Comparison of ENCODE assay signal across 1 cellular context in the genomic region with DNA sequence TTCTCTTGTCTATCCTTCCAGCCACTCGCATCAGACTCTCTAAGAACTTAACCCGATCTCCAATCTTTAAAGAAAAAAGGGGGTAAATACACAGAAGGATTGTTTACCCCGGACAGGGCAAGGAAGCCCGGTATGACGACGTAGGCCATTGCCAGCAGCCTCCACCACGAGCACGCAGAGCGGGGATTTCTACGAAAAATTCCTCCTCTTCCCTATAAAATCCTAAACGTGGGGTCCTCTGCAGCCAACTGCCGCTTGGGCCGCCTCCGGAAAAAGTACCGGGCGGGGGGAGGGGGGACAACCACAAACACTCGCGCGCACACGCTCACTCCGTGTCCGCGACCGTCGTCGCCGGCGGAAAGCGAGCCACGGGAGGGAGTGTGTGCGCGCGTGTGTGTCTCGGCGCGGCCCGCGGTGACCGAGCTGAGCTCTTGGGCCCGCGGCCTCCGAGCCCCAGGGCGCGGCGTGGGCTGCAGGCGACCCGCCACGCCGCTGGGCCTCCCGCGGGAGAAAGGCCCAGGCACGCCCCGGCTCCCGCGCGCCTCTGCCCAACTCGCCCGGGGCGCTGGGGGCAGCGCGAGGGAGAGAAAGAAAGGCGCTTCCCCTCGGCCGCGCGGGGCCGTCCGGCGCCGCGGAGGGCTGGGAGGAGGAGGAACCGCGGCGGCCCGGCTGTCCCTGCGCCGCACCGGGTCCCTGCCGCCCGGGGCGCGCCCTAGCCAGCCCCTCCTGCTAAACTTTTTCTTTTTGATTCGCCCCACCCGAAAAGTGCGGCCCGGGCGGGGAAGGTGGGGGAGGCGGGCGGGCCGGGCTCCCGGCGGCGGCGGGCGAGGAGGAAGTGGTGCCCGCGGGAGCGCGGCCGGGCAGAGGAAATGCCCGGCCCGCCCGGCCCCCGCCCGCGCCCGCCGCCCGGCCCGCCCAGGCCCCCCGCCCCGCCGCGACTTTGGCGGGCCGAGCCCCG.
TF ChIP-seq lines count a peak whose summit lies in the region.

No MANE protein-coding gene starts in this region.

TF ChIP-seq in HEK293, 187 proteins besides CTCF, POLR2A, EP300 and RAD21 (continued from another document):
- TF ChIP-seq KLF16 (tag by site-specific recombination; IDR thresholded peaks at IDR 0.05) = no peak
- TF ChIP-seq ZNF561 (tag by site-specific recombination; IDR thresholded peaks at IDR 0.05; ENCODE audit: borderline replicate concordance) = peak; percentile 63; the same call in 1 of the 2 replicates
- TF ChIP-seq HOXC10 (CRISPR knock-in tag; IDR thresholded peaks at IDR 0.05) = no peak
- 0 out of 2 replicates have a peak, but pooled peaks have one; percentile 27 for TF ChIP-seq ZNF677 (tag by site-specific recombination; IDR thresholded peaks at IDR 0.05)
- TF ChIP-seq GLIS1 (tag by site-specific recombination; IDR thresholded peaks at IDR 0.05) = 0 out of 2 replicates have a peak, but pooled peaks have one; percentile 11
- 0 out of 2 replicates have a peak, but pooled peaks have one; percentile 40 for TF ChIP-seq ZSCAN30 (tag by site-specific recombination; IDR thresholded peaks at IDR 0.05)
- peak; percentile 15; the same call in 1 of the 2 replicates for TF ChIP-seq EGR2 (tag by site-specific recombination; IDR thresholded peaks at IDR 0.05; ENCODE audit: low read depth)
- peak; percentile 25; the same call in 1 of the 2 replicates for TF ChIP-seq SP3 (tag by site-specific recombination; IDR thresholded peaks at IDR 0.05)
- TF ChIP-seq ZNF341 (tag by site-specific recombination; IDR thresholded peaks at IDR 0.05; ENCODE audit: low read depth) = peak; percentile 42
- peak; percentile 51; the same call in 1 of the 2 replicates for TF ChIP-seq KLF8 (tag by site-specific recombination; IDR thresholded peaks at IDR 0.05)
- no peak for TF ChIP-seq ZNF830 (tag by site-specific recombination; IDR thresholded peaks at IDR 0.05; ENCODE audit: low read depth)
- no peak; the same call in 1 of the 2 replicates for TF ChIP-seq KLF10 (tag by site-specific recombination; IDR thresholded peaks at IDR 0.05)
- 0 out of 2 replicates have a peak, but pooled peaks have one; percentile 14 for TF ChIP-seq ZNF600 (tag by site-specific recombination; IDR thresholded peaks at IDR 0.05)
- TF ChIP-seq ZEB2 (tag by site-specific recombination; IDR thresholded peaks at IDR 0.05) = peak; percentile 57; the same call in 1 of the 2 replicates
- TF ChIP-seq ZNF629 (tag by site-specific recombination; IDR thresholded peaks at IDR 0.05) = 0 out of 2 replicates have a peak, but pooled peaks have one; percentile 14
- TF ChIP-seq, protein P1, sequence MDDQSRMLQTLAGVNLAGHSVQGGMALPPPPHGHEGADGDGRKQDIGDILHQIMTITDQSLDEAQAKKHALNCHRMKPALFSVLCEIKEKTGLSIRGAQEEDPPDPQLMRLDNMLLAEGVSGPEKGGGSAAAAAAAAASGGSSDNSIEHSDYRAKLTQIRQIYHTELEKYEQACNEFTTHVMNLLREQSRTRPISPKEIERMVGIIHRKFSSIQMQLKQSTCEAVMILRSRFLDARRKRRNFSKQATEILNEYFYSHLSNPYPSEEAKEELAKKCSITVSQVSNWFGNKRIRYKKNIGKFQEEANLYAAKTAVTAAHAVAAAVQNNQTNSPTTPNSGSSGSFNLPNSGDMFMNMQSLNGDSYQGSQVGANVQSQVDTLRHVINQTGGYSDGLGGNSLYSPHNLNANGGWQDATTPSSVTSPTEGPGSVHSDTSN (CRISPR knock-in tag; IDR thresholded peaks at IDR 0.05) = 0 out of 2 replicates have a peak, but pooled peaks have one; percentile 35
- TF ChIP-seq ZNF121 (tag by site-specific recombination; IDR thresholded peaks at IDR 0.05) = no peak
- TF ChIP-seq, protein P2, sequence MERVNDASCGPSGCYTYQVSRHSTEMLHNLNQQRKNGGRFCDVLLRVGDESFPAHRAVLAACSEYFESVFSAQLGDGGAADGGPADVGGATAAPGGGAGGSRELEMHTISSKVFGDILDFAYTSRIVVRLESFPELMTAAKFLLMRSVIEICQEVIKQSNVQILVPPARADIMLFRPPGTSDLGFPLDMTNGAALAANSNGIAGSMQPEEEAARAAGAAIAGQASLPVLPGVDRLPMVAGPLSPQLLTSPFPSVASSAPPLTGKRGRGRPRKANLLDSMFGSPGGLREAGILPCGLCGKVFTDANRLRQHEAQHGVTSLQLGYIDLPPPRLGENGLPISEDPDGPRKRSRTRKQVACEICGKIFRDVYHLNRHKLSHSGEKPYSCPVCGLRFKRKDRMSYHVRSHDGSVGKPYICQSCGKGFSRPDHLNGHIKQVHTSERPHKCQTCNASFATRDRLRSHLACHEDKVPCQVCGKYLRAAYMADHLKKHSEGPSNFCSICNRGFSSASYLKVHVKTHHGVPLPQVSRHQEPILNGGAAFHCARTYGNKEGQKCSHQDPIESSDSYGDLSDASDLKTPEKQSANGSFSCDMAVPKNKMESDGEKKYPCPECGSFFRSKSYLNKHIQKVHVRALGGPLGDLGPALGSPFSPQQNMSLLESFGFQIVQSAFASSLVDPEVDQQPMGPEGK (tag by site-specific recombination; IDR thresholded peaks at IDR 0.05) = peak; percentile 58
- TF ChIP-seq IKZF3 (tag by site-specific recombination; IDR thresholded peaks at IDR 0.05) = peak; percentile 46; the same call in 1 of the 2 replicates
- no peak for TF ChIP-seq ZNF514 (tag by site-specific recombination; IDR thresholded peaks at IDR 0.05)
- TF ChIP-seq, protein P3, sequence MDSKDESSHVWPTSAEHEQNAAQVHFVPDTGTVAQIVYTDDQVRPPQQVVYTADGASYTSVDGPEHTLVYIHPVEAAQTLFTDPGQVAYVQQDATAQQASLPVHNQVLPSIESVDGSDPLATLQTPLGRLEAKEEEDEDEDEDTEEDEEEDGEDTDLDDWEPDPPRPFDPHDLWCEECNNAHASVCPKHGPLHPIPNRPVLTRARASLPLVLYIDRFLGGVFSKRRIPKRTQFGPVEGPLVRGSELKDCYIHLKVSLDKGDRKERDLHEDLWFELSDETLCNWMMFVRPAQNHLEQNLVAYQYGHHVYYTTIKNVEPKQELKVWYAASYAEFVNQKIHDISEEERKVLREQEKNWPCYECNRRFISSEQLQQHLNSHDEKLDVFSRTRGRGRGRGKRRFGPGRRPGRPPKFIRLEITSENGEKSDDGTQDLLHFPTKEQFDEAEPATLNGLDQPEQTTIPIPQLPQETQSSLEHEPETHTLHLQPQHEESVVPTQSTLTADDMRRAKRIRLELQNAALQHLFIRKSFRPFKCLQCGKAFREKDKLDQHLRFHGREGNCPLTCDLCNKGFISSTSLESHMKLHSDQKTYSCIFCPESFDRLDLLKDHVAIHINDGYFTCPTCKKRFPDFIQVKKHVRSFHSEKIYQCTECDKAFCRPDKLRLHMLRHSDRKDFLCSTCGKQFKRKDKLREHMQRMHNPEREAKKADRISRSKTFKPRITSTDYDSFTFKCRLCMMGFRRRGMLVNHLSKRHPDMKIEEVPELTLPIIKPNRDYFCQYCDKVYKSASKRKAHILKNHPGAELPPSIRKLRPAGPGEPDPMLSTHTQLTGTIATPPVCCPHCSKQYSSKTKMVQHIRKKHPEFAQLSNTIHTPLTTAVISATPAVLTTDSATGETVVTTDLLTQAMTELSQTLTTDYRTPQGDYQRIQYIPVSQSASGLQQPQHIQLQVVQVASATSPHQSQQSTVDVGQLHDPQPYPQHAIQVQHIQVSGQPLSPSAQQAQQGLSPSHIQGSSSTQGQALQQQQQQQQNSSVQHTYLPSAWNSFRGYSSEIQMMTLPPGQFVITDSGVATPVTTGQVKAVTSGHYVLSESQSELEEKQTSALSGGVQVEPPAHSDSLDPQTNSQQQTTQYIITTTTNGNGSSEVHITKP (tag by site-specific recombination; IDR thresholded peaks at IDR 0.05) = peak; percentile 50; the same call in 1 of the 2 replicates
- no peak for TF ChIP-seq ZNF138 (tag by site-specific recombination; IDR thresholded peaks at IDR 0.05; ENCODE audit: borderline replicate concordance)
